In the genomic region with DNA sequence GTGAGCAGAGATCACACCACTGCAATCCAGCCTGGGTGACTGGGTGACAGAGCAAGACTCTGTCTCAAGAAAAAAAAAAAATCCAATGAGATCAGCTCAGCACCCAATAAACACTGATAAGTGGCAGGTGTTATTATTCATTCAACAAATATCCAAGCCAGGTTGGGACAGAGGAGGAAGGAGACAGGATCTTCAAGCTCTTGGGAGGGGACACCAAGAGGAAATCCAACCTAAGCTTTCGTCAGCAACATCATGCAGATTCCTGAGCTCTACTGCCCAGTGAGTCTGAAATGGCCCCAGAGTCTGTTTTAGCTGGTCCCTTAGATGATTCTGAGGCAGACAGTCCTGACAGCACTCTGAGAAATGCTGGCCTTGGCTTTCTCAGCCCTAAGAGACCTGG, we compare ENCODE assay signal across 20 cellular contexts. TPM values are rescaled to one million over a fixed set of nuclear protein-coding genes. Genes with fewer than 3 reads are reported as not detected.
DNase-seq lines count a peak whose midpoint lies in the region; FAIRE-seq lines count a peak whose summit lies in the region.
"Had no signal": no experiment of that assay in that cellular context is flagged by ENCODE, and none has a peak within 500 bp of the region (broad histone marks: within the 10 kb centered on the region; RNA-seq: fewer than 3 reads in every experiment).

No MANE protein-coding gene starts in this region.

- POLR2A ChIA-PET in CD4-positive, alpha-beta memory T cell (lab: Charles Lee; ENCODE audit: partially characterized antibody): interaction anchor here (0.9 to 3.2 kb wide), 8 partner anchors 8 to 224 kb away, joined by 3 to 13 read pairs (median 4); a partner anchor contains a TSS

- H3K27ac ChIP-seq in CD4-positive, alpha-beta memory T cell (ENCODE audit: low read depth, low read length): no peak overlapping the region
- peak overlapping the region; percentile 19 to 82 for H3K27ac ChIP-seq in esophagus (ENCODE audit: low read depth in 2 of 2, low read length in 1 of 2)
- peak overlapping the region in 1 of 2 donors; percentile 30 for H3K27ac ChIP-seq in small intestine (ENCODE audit: low read depth in 1 of 2, low read length in 1 of 2)
- H3K27ac ChIP-seq: C4-2B, KMS-11 had no signal

- intact Hi-C loops in CD4-positive, alpha-beta memory T cell (cut with micrococcal nuclease): no loop called here

- no peak for DNase-seq in CD4-positive, alpha-beta memory T cell
- peak; percentile 51 for DNase-seq in small intestine
- no peak for DNase-seq in DMS153 (lab: John Stamatoyannopoulos, UW)
- no peak for DNase-seq in COLO668 (lab: John Stamatoyannopoulos, UW; ENCODE audit: unreplicated experiment)
- DNase-seq in NCI-H2227 treated with DMSO at 0.1 percent for 48 hours (lab: John Stamatoyannopoulos, UW): no peak
- DNase-seq: ACHN, AML-193, HCEC 1CT, NCI-H1417, NCI-H187 treated with DMSO at 0.1 percent for 48 hours, NCI-H226, NCI-H524, NCI-H82 had no signal

- H3K4me1 Mint-ChIP-seq in CD4-positive, alpha-beta memory T cell: peaks cover 21 to 44% (median 29%) of the 10 kb centered on the region in 4 donors
- H3K4me1 Mint-ChIP-seq in IgD-negative memory B cell: peaks cover 17 to 24% (median 23%) of the 10 kb centered on the region in 3 donors

- H3K36me3 ChIP-seq in CD4-positive, alpha-beta memory T cell (ENCODE audit: insufficient read depth, low read length): peaks cover 3% of the 10 kb centered on the region
- H3K36me3 ChIP-seq in esophagus (ENCODE audit: control insufficient read depth in 2 of 2, insufficient read depth in 2 of 2, low read length in 1 of 2): peaks cover 0 to 10% of the 10 kb centered on the region in 2 donors
- H3K36me3 ChIP-seq in small intestine (ENCODE audit: control insufficient read depth in 2 of 2, insufficient read depth in 2 of 2, low read length in 2 of 2): peaks cover 0 to 2% of the 10 kb centered on the region in 2 donors

- H3K9me3 Mint-ChIP-seq in CD4-positive, alpha-beta memory T cell: no peaks in the 10 kb centered on the region
- H3K9me3 Mint-ChIP-seq in IgD-negative memory B cell: no peaks in the 10 kb centered on the region

- 85 to 86% methylated on average over 1 of the region's 1 CpG for WGBS in esophagus, 2 donors
- 54 to 92% (median 81%) methylated on average over 1 of the region's 1 CpG for WGBS in small intestine, 3 donors

- H3K4me1 ChIP-seq in CD4-positive, alpha-beta memory T cell (ENCODE audit: insufficient read depth, low read length): peaks cover 37% of the 10 kb centered on the region
- H3K4me1 ChIP-seq in esophagus (ENCODE audit: control insufficient read depth in 2 of 2, insufficient read depth in 2 of 2, low read length in 1 of 2) (peaks cover 0 to 15% of the 10 kb centered on the region in 2 donors), small intestine (ENCODE audit: control insufficient read depth in 2 of 2, insufficient read depth in 1 of 2, low read depth in 1 of 2, low read length in 1 of 2) (no peaks in the 10 kb centered on the region)

- H3K27me3 ChIP-seq in CD4-positive, alpha-beta memory T cell (ENCODE audit: insufficient read depth, low read length): no peaks in the 10 kb centered on the region
- H3K27me3 ChIP-seq in esophagus (ENCODE audit: control insufficient read depth in 1 of 2, insufficient read depth in 2 of 2, low read length in 2 of 2) (no peaks in the 10 kb centered on the region), small intestine (ENCODE audit: control insufficient read depth in 2 of 2, insufficient read depth in 2 of 2, low read length in 2 of 2) (no peaks in the 10 kb centered on the region)

- no peaks in the 10 kb centered on the region for H3K9me3 ChIP-seq in CD4-positive, alpha-beta memory T cell (ENCODE audit: control insufficient read depth in 1 of 2, low read length in 2 of 2)
- H3K9me3 ChIP-seq in esophagus (ENCODE audit: control insufficient read depth in 2 of 2, insufficient read depth in 1 of 2, low read depth in 1 of 2, low read length in 1 of 2): no peaks in the 10 kb centered on the region
- H3K9me3 ChIP-seq in small intestine (ENCODE audit: control insufficient read depth, low read depth): no peaks in the 10 kb centered on the region

- H3K4me3 ChIP-seq in CD4-positive, alpha-beta memory T cell (ENCODE audit: low read length in 2 of 2): no peak overlapping the region
- no peak overlapping the region for H3K4me3 ChIP-seq in esophagus (ENCODE audit: low read depth in 1 of 2, low read length in 2 of 2)
- H3K4me3 ChIP-seq in small intestine (ENCODE audit: low read depth in 1 of 2, low read length in 2 of 2): no peak overlapping the region
- H3K4me3 ChIP-seq: GM23338 had no signal

- peak overlapping the region; percentile 60 to 91 (median 82) for H3K27ac Mint-ChIP-seq in CD4-positive, alpha-beta memory T cell
- peak overlapping the region in 2 of 3 donors; percentile 53 to 65 for H3K27ac Mint-ChIP-seq in IgD-negative memory B cell
- H3K27ac Mint-ChIP-seq: GM23338 had no signal

- H3K36me3 Mint-ChIP-seq in CD4-positive, alpha-beta memory T cell: peaks cover 7 to 14% of the 10 kb centered on the region in 2 donors
- peaks cover 6% of the 10 kb centered on the region for H3K36me3 Mint-ChIP-seq in IgD-negative memory B cell

- FAIRE-seq in small intestine (lab: Jason Lieb, UNC): no peak
- FAIRE-seq: GM12891 had no signal

- CTCF ChIA-PET in CD4-positive, alpha-beta memory T cell (lab: Charles Lee; ENCODE audit: partially characterized antibody): interaction anchor here (0.9 to 1.3 kb wide), 3 partner anchors 8 to 28 kb away, joined by 3 to 4 read pairs (median 3); no protein-coding TSS in a partner anchor

- H3K27me3 Mint-ChIP-seq in CD4-positive, alpha-beta memory T cell: no peaks in the 10 kb centered on the region
- H3K27me3 Mint-ChIP-seq in IgD-negative memory B cell: no peaks in the 10 kb centered on the region

- peak overlapping the region in 1 of 8 donors; percentile 36 for H3K4me3 Mint-ChIP-seq in CD4-positive, alpha-beta memory T cell
- no peak overlapping the region for H3K4me3 Mint-ChIP-seq in IgD-negative memory B cell
- H3K4me3 Mint-ChIP-seq: GM23338 had no signal

RNA-seq across cellular contexts. Expression of a gene that starts 7.7 kb away (rescaled TPM):
- total RNA-seq in CD4-positive, alpha-beta memory T cell: 10 to 100 TPM; 17.4 to 17.8 TPM
- polyA plus RNA-seq in CD4-positive, alpha-beta memory T cell: 1 to 10 TPM in 1 of 2 donors, not detected in 1; 2.5 TPM
- polyA plus RNA-seq in IgD-negative memory B cell (3.7 TPM), esophagus (1 to 10 TPM; 3.8 to 6.6 TPM), small intestine (1 to 10 TPM; 3.8 to 6.0 (median 4.9) TPM)

RNA-seq across cellular contexts. Expression of a gene that starts 29.5 kb away (rescaled TPM):
- total RNA-seq in CD4-positive, alpha-beta memory T cell: not detected
- polyA plus RNA-seq in CD4-positive, alpha-beta memory T cell: under 1 TPM in 1 of 2 donors, not detected in 1; 0.41 TPM
- polyA plus RNA-seq in IgD-negative memory B cell: 0.65 TPM
- not detected for polyA plus RNA-seq in esophagus
- not detected for polyA plus RNA-seq in small intestine
- total RNA-seq: GM23338, M059J had no signal
- polyA plus RNA-seq: GM23338 had no signal

RNA-seq across cellular contexts. Expression of a gene that starts 33.1 kb away (rescaled TPM):
- 10 to 100 TPM; 74.3 to 76.2 TPM for total RNA-seq in CD4-positive, alpha-beta memory T cell
- polyA plus RNA-seq in CD4-positive, alpha-beta memory T cell: 100 to 1,000 TPM; 101 to 104 TPM
- polyA plus RNA-seq in IgD-negative memory B cell (58.3 TPM), esophagus (1 to 10 TPM; 1.3 to 2.3 TPM), small intestine (1 to 10 TPM in 2 of 3 donors, under 1 TPM in 1; 0.45 to 4.9 (median 1.4) TPM)

RNA-seq across cellular contexts. Expression of a gene that starts 46.1 kb away (rescaled TPM):
- 10 to 100 TPM; 92.9 to 96.7 TPM for total RNA-seq in CD4-positive, alpha-beta memory T cell
- 1 to 10 TPM; 4.9 to 7.2 TPM for polyA plus RNA-seq in CD4-positive, alpha-beta memory T cell
- polyA plus RNA-seq in IgD-negative memory B cell: 5.7 TPM
- 10 to 100 TPM; 31.6 to 50.5 TPM for polyA plus RNA-seq in esophagus
- polyA plus RNA-seq in small intestine: 10 to 100 TPM; 14.1 to 26.8 (median 17.7) TPM

Comparison
In these comparisons a context has a peak if more than half of its experiments do, and no peak if none do; other contexts are left out.
1. RNA of a gene that starts 33.1 kb away (polyA plus RNA-seq): 101 to 104 TPM in CD4-positive, alpha-beta memory T cell and 58.3 TPM in IgD-negative memory B cell (single experiment); 1.3 to 2.3 TPM in esophagus and 0.45 to 4.9 TPM in small intestine; every median in the first group is over 10 times any median in the second.